Comparison of ENCODE assay signal across 8 cellular contexts in genomic region chr22:36065775-36066544, GRCh38. TPM values are rescaled to one million over a fixed set of nuclear protein-coding genes. Genes with fewer than 3 reads are reported as not detected.
DNase-seq lines count a peak whose midpoint lies in the region; ATAC-seq, FAIRE-seq and TF ChIP-seq lines count a peak whose summit lies in the region.

No MANE protein-coding gene starts in this region.

- H3K4me1 Mint-ChIP-seq in astrocyte (ENCODE audit: low read depth, unreplicated experiment), result no peaks in the 10 kb centered on the region

- no peaks in the 10 kb centered on the region for H3K36me3 Mint-ChIP-seq in astrocyte (ENCODE audit: low read depth, unreplicated experiment)

- DNase-seq in NCI-H1930 (lab: John Stamatoyannopoulos, UW) (peak; percentile 86 to 91), T-helper 9 cell (peak; percentile 57), astrocyte (ENCODE audit: low read depth) (peak; percentile 83), right cardiac atrium (peak; percentile 95 to 97 (median 96)), prostate gland (ENCODE audit: low spot score) (peak; percentile 87), upper lobe of left lung (peak; percentile 96 to 97)

- H3K4me3 ChIP-seq in astrocyte (ENCODE audit: insufficient read depth, low read depth, low read length) (peak overlapping the region; percentile 66), right cardiac atrium (ENCODE audit: low read length) (peak overlapping the region; percentile 47), prostate gland (peak overlapping the region; percentile 38 to 42), upper lobe of left lung (peak overlapping the region; percentile 3 to 47 (median 44))

- intact Hi-C loops in right cardiac atrium (cut with DNase I), result loop anchor here in 3 of 4 donors (5.0 kb wide), 3 partner anchors 34 to 134 kb away; no protein-coding TSS in a partner anchor
- intact Hi-C loops in prostate gland (cut with DNase I), result loop anchor here (1.0 to 5.0 kb wide), 3 partner anchors 57 to 439 kb away; no protein-coding TSS in a partner anchor

- no peaks in the 10 kb centered on the region for H3K79me2 ChIP-seq in astrocyte (ENCODE audit: insufficient read depth, low read length)

- no peaks in the 10 kb centered on the region for H4K20me1 ChIP-seq in astrocyte (ENCODE audit: insufficient read depth, low read length)

- 2% methylated on average over 54 of the region's 54 CpGs for WGBS in right cardiac atrium
- 2% methylated on average over 45 of the region's 54 CpGs for WGBS in prostate gland
- WGBS in upper lobe of left lung, 2 donors, result 0 to 1% methylated on average over 7 to 53 of the region's 54 CpGs

- peak overlapping the region; percentile 95 for H2AFZ ChIP-seq in astrocyte (ENCODE audit: low read depth, low read length)

- H3K27me3 ChIP-seq in astrocyte (ENCODE audit: insufficient read depth, low read length) (no peaks in the 10 kb centered on the region), right cardiac atrium (ENCODE audit: control insufficient read depth, insufficient read depth) (no peaks in the 10 kb centered on the region), prostate gland (replicated peaks; ENCODE audit: insufficient read depth) (no peaks in the 10 kb centered on the region), upper lobe of left lung (no peaks in the 10 kb centered on the region)

- H3K4me2 ChIP-seq in astrocyte (ENCODE audit: low read length), result peak overlapping the region; percentile 89

- TF ChIP-seq POLR2A in prostate gland (IDR thresholded peaks at IDR 0.05) (peak; percentile 20), upper lobe of left lung (IDR thresholded peaks at IDR 0.05) (peak in 2 of 4 donors; percentile 22 to 54)

- H3K9me3 ChIP-seq in astrocyte (ENCODE audit: insufficient read depth, low read depth, low read length) (no peaks in the 10 kb centered on the region), right cardiac atrium (ENCODE audit: control insufficient read depth, low read length) (no peaks in the 10 kb centered on the region), prostate gland (no peaks in the 10 kb centered on the region), upper lobe of left lung (no peaks in the 10 kb centered on the region)

- TF ChIP-seq EP300 in upper lobe of left lung (IDR thresholded peaks at IDR 0.05), result peak in 1 of 4 donors; percentile 4

- peak overlapping the region; percentile 87 for H3K4me3 Mint-ChIP-seq in astrocyte (ENCODE audit: unreplicated experiment)

- H3K4me1 ChIP-seq in astrocyte (ENCODE audit: insufficient read depth, low read length) (peaks cover 10% of the 10 kb centered on the region), right cardiac atrium (ENCODE audit: control insufficient read depth, insufficient read depth, low read length) (no peaks in the 10 kb centered on the region), prostate gland (replicated peaks) (no peaks in the 10 kb centered on the region), upper lobe of left lung (peaks cover 8 to 15% (median 12%) of the 10 kb centered on the region in 4 donors)

- H3K27ac ChIP-seq in astrocyte (ENCODE audit: low read depth, low read length) (peak overlapping the region; percentile 68), right cardiac atrium (ENCODE audit: low read length) (peak overlapping the region; percentile 88), prostate gland (peak overlapping the region; percentile 75 to 92), upper lobe of left lung (peak overlapping the region; percentile 77 to 93 (median 84))

- peaks cover 7% of the 10 kb centered on the region for H3K27me3 Mint-ChIP-seq in astrocyte (ENCODE audit: low read depth, unreplicated experiment)

- no peaks in the 10 kb centered on the region for H3K36me3 ChIP-seq in astrocyte (ENCODE audit: insufficient read depth, low read length)
- H3K36me3 ChIP-seq in prostate gland, result no peaks in the 10 kb centered on the region
- no peaks in the 10 kb centered on the region for H3K36me3 ChIP-seq in upper lobe of left lung

- H3K9me3 Mint-ChIP-seq in astrocyte (ENCODE audit: unreplicated experiment), result no peaks in the 10 kb centered on the region

- TF ChIP-seq CTCF in GM12874 (IDR thresholded peaks at IDR 0.05; ENCODE audit: insufficient read depth, low read depth, low read length) (peak; percentile 92), astrocyte (IDR thresholded peaks at IDR 0.05; ENCODE audit: insufficient read depth, low read depth, low read length) (peak; percentile 93), prostate gland (IDR thresholded peaks at IDR 0.05) (peak; percentile 99 to 100 (median 100)), upper lobe of left lung (IDR thresholded peaks at IDR 0.05) (peak; percentile 99 to 100 (median 100))

- ATAC-seq in right cardiac atrium (peak; percentile 95), upper lobe of left lung (ENCODE audit: low FRiP score in 2 of 2) (peak; percentile 96), GM21717 (IDR thresholded peaks at IDR 0.05; ENCODE audit: unreplicated experiment) (no peak)

- H3K9ac ChIP-seq in astrocyte (ENCODE audit: low read length), result peak overlapping the region; percentile 89

- H3K27ac Mint-ChIP-seq in astrocyte (ENCODE audit: unreplicated experiment), result peak overlapping the region; percentile 96

- FAIRE-seq in astrocyte (lab: Jason Lieb, UNC), result peak; percentile 81

RNA-seq across cellular contexts. Expression of gene RBFOX2, which starts 37.3 kb away (rescaled TPM):
- total RNA-seq in astrocyte (169 and 177 TPM in 2 replicates), right cardiac atrium (10 to 100 TPM; 67.4 to 89.8 (median 73.8) TPM), prostate gland (10 to 100 TPM; 59.8 to 79.4 TPM), upper lobe of left lung (10 to 100 TPM; 47.8 to 86.4 (median 54.5) TPM)
- 36.7 TPM for polyA plus RNA-seq in right cardiac atrium
